22 cellular contexts compared by ENCODE assay signal in genomic region chr11:68325894-68326220, GRCh38.
"Had no signal": no experiment of that assay in that cellular context is flagged by ENCODE, and none has a peak within 500 bp of the region (broad histone marks: within the 10 kb centered on the region; RNA-seq: fewer than 3 reads in every experiment).

No MANE protein-coding gene starts in this region.

- H3K36me3 Mint-ChIP-seq: activated CD8-positive, alpha-beta memory T cell treated with anti-CD3 and anti-CD28 coated beads, Interleukin-2, amount 10 ng/mL, durations not matched to agents 7 days and 5 days; activated naive CD8-positive, alpha-beta T cell treated with anti-CD3 and anti-CD28 coated beads for 36 hours; memory B cell; naive B cell; stimulated activated naive B cell treated with anti-CD40 and anti-IgM and Interleukin-4, amounts not matched to agents 10 μg/mL and 1 μg/mL and 100 μg/mL, for 72 hours had no signal

- FAIRE-seq: colon had no signal

- H3K4me3 ChIP-seq: dorsolateral prefrontal cortex, mucosa of descending colon, ovary, spleen, thyroid gland had no signal

- H3K27ac Mint-ChIP-seq: activated CD8-positive, alpha-beta memory T cell treated with anti-CD3 and anti-CD28 coated beads, Interleukin-2, amount 10 ng/mL, durations not matched to agents 7 days and 5 days; activated naive CD8-positive, alpha-beta T cell treated with anti-CD3 and anti-CD28 coated beads for 36 hours; memory B cell; naive B cell; stimulated activated naive B cell treated with anti-CD40 and anti-IgM and Interleukin-4, amounts not matched to agents 10 μg/mL and 1 μg/mL and 100 μg/mL, for 72 hours had no signal

- H3K36me3 ChIP-seq: ovary, spleen, thyroid gland, WERI-Rb-1 had no signal

- ATAC-seq: activated CD8-positive, alpha-beta memory T cell treated with anti-CD3 and anti-CD28 coated beads, Interleukin-2, amount 10 ng/mL, durations not matched to agents 7 days and 5 days; mucosa of descending colon; stimulated activated naive B cell treated with anti-CD40 and anti-IgM and Interleukin-4, amounts not matched to agents 10 μg/mL and 1 μg/mL and 100 μg/mL, for 72 hours had no signal

- H3K27ac ChIP-seq: epithelial cell of prostate, ovary, spleen, thyroid gland, WERI-Rb-1 had no signal

- H3K4me3 Mint-ChIP-seq: activated CD8-positive, alpha-beta memory T cell treated with anti-CD3 and anti-CD28 coated beads, Interleukin-2, amount 10 ng/mL, durations not matched to agents 7 days and 5 days; activated naive CD8-positive, alpha-beta T cell treated with anti-CD3 and anti-CD28 coated beads for 36 hours; memory B cell; naive B cell; neural crest cell; stimulated activated naive B cell treated with anti-CD40 and anti-IgM and Interleukin-4, amounts not matched to agents 10 μg/mL and 1 μg/mL and 100 μg/mL, for 72 hours had no signal

- H3K27me3 Mint-ChIP-seq: activated naive CD8-positive, alpha-beta T cell treated with anti-CD3 and anti-CD28 coated beads for 36 hours had no signal

- H3K9me3 ChIP-seq: mucosa of descending colon, ovary, spleen, thyroid gland had no signal

- H3K27me3 ChIP-seq: ovary, thyroid gland had no signal

- DNase-seq: activated CD4-positive, alpha-beta T cell treated with anti-CD3 and anti-CD28 coated beads, Interleukin-2, amount 50 U/mL, for 48 hours; activated CD8-positive, alpha-beta memory T cell treated with anti-CD3 and anti-CD28 coated beads, Interleukin-2, amount 10 ng/mL, durations not matched to agents 7 days and 5 days; activated naive CD4-positive, alpha-beta T cell; activated naive CD8-positive, alpha-beta T cell treated with anti-CD3 and anti-CD28 coated beads for 36 hours; amniotic stem cell; caudate nucleus; dorsolateral prefrontal cortex; foreskin fibroblast; hypothalamus; islet precursor cell; mucosa of descending colon; naive B cell; ovary; spleen; stimulated activated CD4-positive, alpha-beta T cell treated with anti-CD3 and anti-CD28 coated beads, Interleukin-4, amount 100 ng/mL, for 4 hours; stimulated activated naive B cell treated with anti-CD40 and anti-IgM and Interleukin-4, amounts not matched to agents 10 μg/mL and 1 μg/mL and 100 μg/mL, for 72 hours; thyroid gland; WERI-Rb-1 had no signal

- H3K9me3 Mint-ChIP-seq: activated naive CD8-positive, alpha-beta T cell treated with anti-CD3 and anti-CD28 coated beads for 36 hours; memory B cell; naive B cell; neural crest cell; stimulated activated naive B cell treated with anti-CD40 and anti-IgM and Interleukin-4, amounts not matched to agents 10 μg/mL and 1 μg/mL and 100 μg/mL, for 72 hours had no signal
